In genomic region chr2:48578313-48578712, GRCh38 we compare ENCODE assay signal across 26 cellular contexts.
"Had no signal": no experiment of that assay in that cellular context is flagged by ENCODE, and none has a peak within 500 bp of the region (broad histone marks: within the 10 kb centered on the region; RNA-seq: fewer than 3 reads in every experiment).

No MANE protein-coding gene starts in this region.

- DNase-seq: activated B cell treated with CpG ODN at 0.5 μM for 24 hours; activated CD4-positive, alpha-beta memory T cell treated with anti-CD3 and anti-CD28 coated beads for 36 hours; activated CD4-positive, alpha-beta T cell treated with anti-CD3 and anti-CD28 coated beads for 4 hours; activated CD4-positive, alpha-beta T cell treated with anti-CD3 and anti-CD28 coated beads, Interleukin-2, amount 50 U/mL, for 1 hour; activated CD4-positive, CD25-positive, alpha-beta regulatory T cell treated with anti-CD3 and anti-CD28 coated beads, Interleukin-2, amount 50 U/mL, for 72 hours; activated CD8-positive, alpha-beta memory T cell treated with anti-CD3 and anti-CD28 coated beads, Interleukin-2, amount 50 U/mL, for 4 hours; activated naive CD4-positive, alpha-beta T cell treated with anti-CD3 and anti-CD28 coated beads, Interleukin-2, amount 10 ng/mL, durations not matched to agents 7 days and 5 days; activated naive CD8-positive, alpha-beta T cell treated with anti-CD3 and anti-CD28 coated beads, Interleukin-2, amount 50 U/mL, for 24 hours; activated T-cell treated with anti-CD3 and anti-CD28 coated beads for 4 hours; activated T-cell treated with anti-CD3 and anti-CD28 coated beads, Interleukin-2, amount 50 U/mL, for 4 hours; anterior cingulate cortex; caudate nucleus; MM.1S; NCI-H1092; NCI-H1436 treated with DMSO at 0.1 percent for 48 hours; NCI-H1694 treated with DMSO at 0.1 percent for 48 hours; NCI-H2029; NCI-H2107; NCI-H2171; NCI-H510A; NCI-H526; NCI-H748 treated with DMSO at 0.1 percent for 48 hours; PC-3; Peyer's patch; RPMI8226; SHP77 treated with DMSO at 0.1 percent for 48 hours had no signal
